In the genomic region with DNA sequence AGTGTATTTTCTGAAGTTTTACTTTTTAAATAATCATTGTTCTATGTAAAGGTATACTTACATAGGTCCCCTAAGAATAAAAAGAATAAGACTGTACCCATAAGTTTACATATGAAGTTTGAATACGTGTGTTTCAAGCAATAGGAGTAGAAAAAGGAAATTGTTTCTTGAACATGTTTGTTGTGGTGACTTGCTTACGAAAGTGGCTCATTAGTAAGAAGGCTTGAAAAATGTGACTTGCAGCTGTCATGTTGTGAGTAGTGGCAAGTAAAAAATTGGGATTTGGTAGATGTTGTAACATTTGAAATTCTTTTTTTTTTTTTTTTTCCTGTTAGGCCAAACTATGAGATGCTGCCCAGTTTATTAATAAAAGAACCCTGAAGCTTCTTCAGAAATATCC, we compare ENCODE assay signal across 21 cellular contexts.
"Had no signal": no experiment of that assay in that cellular context is flagged by ENCODE, and none has a peak within 500 bp of the region (broad histone marks: within the 10 kb centered on the region; RNA-seq: fewer than 3 reads in every experiment).

No MANE protein-coding gene starts in this region.

- H3K4me3 ChIP-seq: colonic mucosa, gastroesophageal sphincter, left ventricle myocardium inferior, lower lobe of right lung, neural progenitor cell, ovary, right atrium auricular region, sigmoid colon, thyroid gland had no signal

- H3K9me3 ChIP-seq: colonic mucosa, gastroesophageal sphincter, lower lobe of right lung, ovary, right atrium auricular region, sigmoid colon, thyroid gland had no signal

- H2AFZ ChIP-seq: neural progenitor cell had no signal

- H3K4me1 Mint-ChIP-seq: memory B cell, mesothelial cell of epicardium, neural progenitor cell had no signal

- H3K27me3 Mint-ChIP-seq: memory B cell; natural killer cell treated with Interleukin-12 subunit alpha and Interleukin-12 subunit beta and Interleukin-15 and Interleukin-18, amount 100 ng/mL, for 72 hours; type B pancreatic cell had no signal

- H3K9me3 Mint-ChIP-seq: memory B cell; natural killer cell treated with Interleukin-12 subunit alpha and Interleukin-12 subunit beta and Interleukin-15 and Interleukin-18, amount 100 ng/mL, for 72 hours; neural progenitor cell; type B pancreatic cell had no signal

- DNase-seq: colonic mucosa; effector CD4-positive, alpha-beta T cell; glutamatergic neuron; kidney; left cardiac atrium; left ventricle myocardium inferior; lower lobe of right lung; nucleus accumbens; ovary; sigmoid colon; small intestine; stimulated activated CD4-positive, alpha-beta T cell treated with anti-CD3 and anti-CD28 coated beads, Interleukin-2, amount 100 ng/mL, for 48 hours; stimulated activated naive CD4-positive, alpha-beta T cell treated with Interleukin-2 at 50 U/mL for 16 hours; thyroid gland had no signal

- ATAC-seq: gastroesophageal sphincter; left cardiac atrium; lower lobe of right lung; natural killer cell treated with Interleukin-12 subunit alpha and Interleukin-12 subunit beta and Interleukin-15 and Interleukin-18, amount 100 ng/mL, for 72 hours had no signal

- H3K27ac Mint-ChIP-seq: memory B cell; mesothelial cell of epicardium; natural killer cell treated with Interleukin-12 subunit alpha and Interleukin-12 subunit beta and Interleukin-15 and Interleukin-18, amount 100 ng/mL, for 72 hours; neural progenitor cell had no signal

- H3K4me1 ChIP-seq: colonic mucosa, gastroesophageal sphincter, lower lobe of right lung, neural progenitor cell, sigmoid colon had no signal

- H3K27ac ChIP-seq: colonic mucosa, gastroesophageal sphincter, left ventricle myocardium inferior, lower lobe of right lung, neural progenitor cell, ovary, sigmoid colon had no signal

- H3K4me3 Mint-ChIP-seq: memory B cell; mesothelial cell of epicardium; natural killer cell treated with Interleukin-12 subunit alpha and Interleukin-12 subunit beta and Interleukin-15 and Interleukin-18, amount 100 ng/mL, for 72 hours; neural progenitor cell; type B pancreatic cell had no signal

- H3K9ac ChIP-seq: neural progenitor cell had no signal

- H3K27me3 ChIP-seq: colonic mucosa, gastroesophageal sphincter, neural progenitor cell, ovary, right atrium auricular region, sigmoid colon, thyroid gland had no signal

- H3K36me3 Mint-ChIP-seq: neural progenitor cell had no signal

- H3K4me2 ChIP-seq: neural progenitor cell had no signal

- H3K36me3 ChIP-seq: neural progenitor cell, ovary had no signal
